11 cellular contexts compared by ENCODE assay signal in genomic region chr16:82699711-82700495, GRCh38.
DNase-seq lines count a peak whose midpoint lies in the region; ATAC-seq, FAIRE-seq and TF ChIP-seq lines count a peak whose summit lies in the region.
"Had no signal": no experiment of that assay in that cellular context is flagged by ENCODE, and none has a peak within 500 bp of the region (broad histone marks: within the 10 kb centered on the region; RNA-seq: fewer than 3 reads in every experiment).

No MANE protein-coding gene starts in this region.

- DNase-seq in HTR-8/SVneo (ENCODE audit: insufficient read length, low spot score) (peak; percentile 62), astrocyte of the spinal cord (ENCODE audit: low read depth, low spot score) (peak; percentile 84), left ventricle myocardium superior (no peak), superior temporal gyrus (ENCODE audit: extremely low spot score) (peak; percentile 81), germinal center (ENCODE audit: low spot score) (no peak), SK-N-DZ (ENCODE audit: low spot score) (no peak)
- DNase-seq in stimulated activated naive CD4-positive, alpha-beta T cell treated with Interleukin-2 at 50 U/mL for 16 hours (lab: John Stamatoyannopoulos, UW), result no peak
- DNase-seq: activated T-cell treated with anti-CD3 and anti-CD28 coated beads, Interleukin-2, amount 50 U/mL, for 1 hour; testis had no signal

- no peak overlapping the region for H3K4me3 ChIP-seq in astrocyte of the spinal cord (ENCODE audit: low read depth, low read length)
- H3K4me3 ChIP-seq: GM12878, SK-N-MC, testis had no signal

- ATAC-seq in left ventricle myocardium superior, result peak; percentile 77

- intact Hi-C loops in left ventricle myocardium superior (cut with micrococcal nuclease), result no loop called here

- in situ Hi-C loops in astrocyte of the spinal cord (cut with HindIII; ENCODE audit: low sequenced_read_pairs), result no loop called here

- FAIRE-seq in HTR-8/SVneo (lab: Jason Lieb, UNC), result peak; percentile 33
- FAIRE-seq: GM12878 had no signal

- TF ChIP-seq CTCF in astrocyte of the spinal cord (IDR thresholded peaks at IDR 0.05; ENCODE audit: low read depth, low read length), result no peak

Comparison
In these comparisons a context has a peak if more than half of its experiments do, and no peak if none do; other contexts are left out.
1. DNase-seq: peak in HTR-8/SVneo (single experiment), astrocyte of the spinal cord (single experiment) and superior temporal gyrus (single experiment); none in left ventricle myocardium superior (single experiment), stimulated activated naive CD4-positive, alpha-beta T cell treated with Interleukin-2 at 50 U/mL for 16 hours (single experiment), germinal center (single experiment) and SK-N-DZ (single experiment).